In the genomic region with DNA sequence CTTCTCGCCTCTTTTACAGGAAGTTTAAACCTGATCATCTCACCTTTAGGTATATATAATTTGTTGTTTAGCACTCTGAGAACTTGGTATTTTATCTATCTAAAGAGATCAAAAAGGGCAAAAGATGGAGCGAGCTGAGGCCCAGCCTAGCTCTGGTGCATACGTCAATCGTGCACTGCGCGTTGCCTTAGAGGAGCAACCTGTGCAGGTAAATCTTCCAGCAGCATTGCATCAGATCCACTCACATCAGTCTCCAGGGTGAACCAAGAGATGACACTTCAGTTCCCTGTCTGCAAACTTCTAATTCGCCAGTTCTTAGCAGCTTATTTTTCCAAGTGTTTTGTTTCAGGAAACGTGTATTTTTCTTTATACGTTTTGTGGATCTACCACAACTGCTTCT, we compare ENCODE assay signal across 27 cellular contexts. TPM values are rescaled to one million over a fixed set of nuclear protein-coding genes. Genes with fewer than 3 reads are reported as not detected.
A peak's percentile ranks its signal among the peaks of the same experiment; 100 is the strongest.
DNase-seq lines count a peak whose midpoint lies in the region; ATAC-seq, FAIRE-seq and TF ChIP-seq lines count a peak whose summit lies in the region.
"Had no signal": no experiment of that assay in that cellular context is flagged by ENCODE, and none has a peak within 500 bp of the region (broad histone marks: within the 10 kb centered on the region; RNA-seq: fewer than 3 reads in every experiment).

No MANE protein-coding gene starts in this region.

- peaks cover 97% of the 10 kb centered on the region for H3K4me1 ChIP-seq in BLaER1
- peaks cover 71% of the 10 kb centered on the region for H3K4me1 ChIP-seq in foreskin keratinocyte
- peaks cover 26 to 60% (median 60%) of the 10 kb centered on the region in 3 donors for H3K4me1 ChIP-seq in pancreas
- H3K4me1 ChIP-seq: A549, tibial artery had no signal

- H3K9ac ChIP-seq in BLaER1, result no peak overlapping the region
- H3K9ac ChIP-seq: BLaER1 treated with 17β-estradiol and CSF1 and Interleukin-3, amounts not matched to agents 10 nM and 100 nM; KMS-11 had no signal

- no peak overlapping the region for H3K4me3 Mint-ChIP-seq in activated T-cell treated with anti-CD3 and anti-CD28 coated beads, Interleukin-2, amount 50 U/mL, for 4 hours
- H3K4me3 Mint-ChIP-seq: activated naive CD4-positive, alpha-beta T cell treated with anti-CD3 and anti-CD28 coated beads for 36 hours; stimulated activated naive CD8-positive, alpha-beta T cell treated with anti-CD3 and anti-CD28 coated beads, Interleukin-15, Interleukin-2, amounts not matched to agents 100 ng/mL and 50 ng/mL, for 24 hours had no signal

- H3K4me3 ChIP-seq in BLaER1, result no peak overlapping the region
- H3K4me3 ChIP-seq in pancreas, result no peak overlapping the region
- H3K4me3 ChIP-seq in H7 (ENCODE audit: insufficient read depth, low read depth, low read length), result no peak overlapping the region
- H3K4me3 ChIP-seq: A549; BLaER1 treated with 17β-estradiol and CSF1 and Interleukin-3, amounts not matched to agents 10 nM and 100 nM; PC-9; tibial artery had no signal

- H3K27me3 ChIP-seq in BLaER1, result no peaks in the 10 kb centered on the region
- H3K27me3 ChIP-seq in foreskin keratinocyte, result no peaks in the 10 kb centered on the region
- H3K27me3 ChIP-seq in pancreas, result no peaks in the 10 kb centered on the region
- H3K27me3 ChIP-seq in H7 (ENCODE audit: control insufficient read depth, insufficient read depth, low read length), result no peaks in the 10 kb centered on the region
- H3K27me3 ChIP-seq: BLaER1 treated with 17β-estradiol and CSF1 and Interleukin-3, amounts not matched to agents 10 nM and 100 nM had no signal

- no peaks in the 10 kb centered on the region for H3K36me3 Mint-ChIP-seq in activated naive CD4-positive, alpha-beta T cell treated with anti-CD3 and anti-CD28 coated beads, Interleukin-2, amount 50 U/mL, for 72 hours
- no peaks in the 10 kb centered on the region for H3K36me3 Mint-ChIP-seq in activated T-cell treated with anti-CD3 and anti-CD28 coated beads, Interleukin-2, amount 50 U/mL, for 4 hours (ENCODE audit: insufficient read depth)

- no peaks in the 10 kb centered on the region for H3K9me3 Mint-ChIP-seq in activated naive CD4-positive, alpha-beta T cell treated with anti-CD3 and anti-CD28 coated beads, Interleukin-2, amount 50 U/mL, for 72 hours
- H3K9me3 Mint-ChIP-seq in activated T-cell treated with anti-CD3 and anti-CD28 coated beads, Interleukin-2, amount 50 U/mL, for 4 hours, result no peaks in the 10 kb centered on the region
- H3K9me3 Mint-ChIP-seq: activated naive CD4-positive, alpha-beta T cell treated with anti-CD3 and anti-CD28 coated beads for 36 hours; naive B cell; stimulated activated naive CD8-positive, alpha-beta T cell treated with anti-CD3 and anti-CD28 coated beads, Interleukin-15, Interleukin-2, amounts not matched to agents 100 ng/mL and 50 ng/mL, for 24 hours had no signal

- peaks cover 100% of the 10 kb centered on the region for H4K20me1 ChIP-seq in BLaER1

- intact Hi-C loops in pancreas (cut with DNase I), result no loop called here

- DNase-seq in foreskin keratinocyte (peak in 1 of 2 donors; percentile 73), pancreas (peak in 1 of 6 donors; percentile 35), NCI-H1048 (lab: John Stamatoyannopoulos, UW) (no peak), H7 (no peak)
- no peak for DNase-seq in activated naive CD4-positive, alpha-beta T cell treated with anti-CD3 and anti-CD28 coated beads, Interleukin-2, amount 50 U/mL, for 72 hours (ENCODE audit: low spot score in 2 of 2)
- DNase-seq in activated T-cell treated with anti-CD3 and anti-CD28 coated beads, Interleukin-2, amount 50 U/mL, for 4 hours, result no peak
- DNase-seq: activated naive CD4-positive, alpha-beta T cell treated with anti-CD3 and anti-CD28 coated beads for 36 hours; DMS79; kidney glomerular epithelial cell; naive B cell; NCI-H1436 treated with DMSO at 0.1 percent for 48 hours; NCI-H2171 treated with DMSO at 0.1 percent for 48 hours; NCI-H524 treated with DMSO at 0.1 percent for 48 hours; nucleus accumbens; PC-9; Right ventricle myocardium superior; stimulated activated CD4-positive, alpha-beta T cell treated with anti-CD3 and anti-CD28 coated beads, Interleukin-15, amount 100 ng/mL, for 24 hours; T-helper 9 cell; tibial artery had no signal

- TF ChIP-seq CTCF in VCaP (conservative IDR thresholded peaks at IDR 0.05) (no peak), foreskin keratinocyte (conservative IDR thresholded peaks at IDR 0.05) (no peak), pancreas (IDR thresholded peaks at IDR 0.05) (no peak)

- 29 to 37% methylated on average over 9 of the region's 9 CpGs for WGBS in pancreas, 2 donors

- no peak for FAIRE-seq in pancreas (lab: Jason Lieb, UNC)
- FAIRE-seq: A549, GM19239 had no signal

- peaks cover 40% of the 10 kb centered on the region for H3K27me3 Mint-ChIP-seq in activated T-cell treated with anti-CD3 and anti-CD28 coated beads, Interleukin-2, amount 50 U/mL, for 4 hours (ENCODE audit: low read depth)
- H3K27me3 Mint-ChIP-seq: naive B cell had no signal

- H3K27ac Mint-ChIP-seq in activated naive CD4-positive, alpha-beta T cell treated with anti-CD3 and anti-CD28 coated beads, Interleukin-2, amount 50 U/mL, for 72 hours, result no peak overlapping the region
- H3K27ac Mint-ChIP-seq: activated naive CD4-positive, alpha-beta T cell treated with anti-CD3 and anti-CD28 coated beads for 36 hours; stimulated activated naive CD8-positive, alpha-beta T cell treated with anti-CD3 and anti-CD28 coated beads, Interleukin-15, Interleukin-2, amounts not matched to agents 100 ng/mL and 50 ng/mL, for 24 hours had no signal

- peak overlapping the region; percentile 8; the same call in 1 of the 2 replicates for H3K4me2 ChIP-seq in BLaER1
- H3K4me2 ChIP-seq: A549, KMS-11, PC-9 had no signal

- H3K36me3 ChIP-seq in BLaER1 (peaks cover 90% of the 10 kb centered on the region), pancreas (no peaks in the 10 kb centered on the region), H7 (replicated peaks; ENCODE audit: control insufficient read depth, insufficient read depth, low read length) (peaks cover 5% of the 10 kb centered on the region)
- H3K36me3 ChIP-seq: tibial artery had no signal

- ATAC-seq in foreskin keratinocyte, result peak; percentile 72
- peak; percentile 54 to 67 (median 60) for ATAC-seq in pancreas
- no peak for ATAC-seq in activated naive CD4-positive, alpha-beta T cell treated with anti-CD3 and anti-CD28 coated beads, Interleukin-2, amount 50 U/mL, for 72 hours
- ATAC-seq in activated T-cell treated with anti-CD3 and anti-CD28 coated beads, Interleukin-2, amount 50 U/mL, for 4 hours, result no peak
- ATAC-seq: A549, HCT116 had no signal

- no peaks in the 10 kb centered on the region for H3K9me3 ChIP-seq in BLaER1
- no peaks in the 10 kb centered on the region for H3K9me3 ChIP-seq in pancreas
- H3K9me3 ChIP-seq: A549; BLaER1 treated with 17β-estradiol and CSF1 and Interleukin-3, amounts not matched to agents 10 nM and 100 nM; tibial artery had no signal

- H3K27ac ChIP-seq in BLaER1 (no peak overlapping the region), VCaP (peak overlapping the region; percentile 78), foreskin keratinocyte (peak overlapping the region; percentile 8), pancreas (peak overlapping the region; percentile 10 to 47 (median 18))
- H3K27ac ChIP-seq: A549, KMS-11, PC-9, tibial artery had no signal

- H3K4me1 Mint-ChIP-seq in activated T-cell treated with anti-CD3 and anti-CD28 coated beads, Interleukin-2, amount 50 U/mL, for 4 hours (ENCODE audit: low read depth), result no peaks in the 10 kb centered on the region

RNA-seq across cellular contexts. Expression of a gene that starts 15.3 kb away (rescaled TPM):
- total RNA-seq in foreskin keratinocyte (7.1 and 7.2 TPM in 2 replicates), pancreas (10 to 100 TPM in 5 of 6 donors, 1 to 10 TPM in 1; 9.4 to 16.1 (median 13.3) TPM)
- polyA plus RNA-seq in foreskin keratinocyte (5.3 and 6.9 TPM in 2 replicates), pancreas (1 to 10 TPM; 4.4 to 8.1 TPM)
- under 1 TPM; 0.05 to 0.25 TPM for total RNA-seq in activated naive CD4-positive, alpha-beta T cell treated with anti-CD3 and anti-CD28 coated beads, Interleukin-2, amount 50 U/mL, for 72 hours
- total RNA-seq in activated T-cell treated with anti-CD3 and anti-CD28 coated beads, Interleukin-2, amount 50 U/mL, for 4 hours, result 1 to 10 TPM in 1 of 3 donors, under 1 TPM in 2; 0.38 to 2.6 (median 0.87) TPM
- 30.5 and 34.9 TPM in 2 replicates for total RNA-seq in H7 (2014; rRNA removed; shearing (Covaris generic))
- total RNA-seq: PC-9 had no signal

Comparison
In these comparisons a context has a peak if more than half of its experiments do, and no peak if none do; other contexts are left out.
1. ATAC-seq: peak in foreskin keratinocyte (single experiment) and pancreas (4 of 4); none in activated naive CD4-positive, alpha-beta T cell treated with anti-CD3 and anti-CD28 coated beads, Interleukin-2, amount 50 U/mL, for 72 hours (0 of 2) and activated T-cell treated with anti-CD3 and anti-CD28 coated beads, Interleukin-2, amount 50 U/mL, for 4 hours (0 of 2).